In the genomic region with DNA sequence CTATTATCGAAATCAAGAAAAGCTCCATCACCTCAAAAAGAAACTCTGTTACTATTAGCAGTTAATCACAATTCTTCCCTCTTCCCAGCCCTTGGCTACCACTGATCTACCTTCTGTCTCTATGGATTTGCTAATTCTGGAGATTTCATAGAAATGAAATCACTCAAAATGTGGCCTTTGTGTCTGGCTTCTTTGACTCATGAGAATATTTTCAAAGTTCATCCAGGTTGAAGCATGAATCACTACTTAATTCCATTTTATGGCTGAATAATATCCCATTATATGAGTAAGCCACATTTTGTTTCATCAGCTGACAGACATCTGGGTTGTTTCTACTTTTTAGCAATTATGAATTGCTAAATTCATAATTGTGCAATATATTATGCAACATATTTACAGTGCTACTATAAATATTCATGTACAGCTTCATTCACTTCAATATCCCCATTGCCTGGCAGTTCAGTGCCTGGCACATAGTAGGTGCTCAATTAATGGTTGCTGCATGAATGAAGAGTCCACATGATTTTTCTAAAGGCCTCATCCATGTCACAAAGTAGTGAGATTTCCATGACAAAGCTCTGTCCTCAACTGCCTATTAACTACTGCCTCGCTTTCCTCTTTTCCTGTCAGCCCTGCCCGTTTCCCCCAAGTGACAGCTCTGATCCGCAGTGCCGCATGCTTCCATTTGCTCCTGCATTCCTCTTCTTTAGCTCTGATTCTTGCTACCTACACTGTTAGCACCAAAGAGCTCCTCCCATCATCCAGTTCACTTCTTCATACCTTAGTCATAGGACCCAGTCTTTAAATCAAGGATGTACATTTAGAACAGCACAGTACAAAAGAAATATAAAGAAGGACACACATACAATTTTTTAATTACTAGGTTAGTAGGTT, we compare ENCODE assay signal across 10 cellular contexts. TPM values are rescaled to one million over a fixed set of nuclear protein-coding genes. Genes with fewer than 3 reads are reported as not detected.
DNase-seq lines count a peak whose midpoint lies in the region; ATAC-seq and TF ChIP-seq lines count a peak whose summit lies in the region.
"Had no signal": no experiment of that assay in that cellular context is flagged by ENCODE, and none has a peak within 500 bp of the region (broad histone marks: within the 10 kb centered on the region; RNA-seq: fewer than 3 reads in every experiment).

No MANE protein-coding gene starts in this region.

- H3K4me3 ChIP-seq in ascending aorta (no peak overlapping the region), thoracic aorta (no peak overlapping the region), neural progenitor cell (no peak overlapping the region)

- H3K36me3 Mint-ChIP-seq in activated CD4-positive, alpha-beta memory T cell treated with anti-CD3 and anti-CD28 coated beads for 36 hours: peaks cover 34% of the 10 kb centered on the region
- peaks cover 48% of the 10 kb centered on the region for H3K36me3 Mint-ChIP-seq in activated CD4-positive, alpha-beta memory T cell treated with anti-CD3 and anti-CD28 coated beads, Interleukin-2, amount 10 ng/mL, durations not matched to agents 7 days and 5 days (ENCODE audit: low read depth)
- peaks cover 8% of the 10 kb centered on the region for H3K36me3 Mint-ChIP-seq in neural progenitor cell

- no peaks in the 10 kb centered on the region for H4K20me1 ChIP-seq in neural progenitor cell (ENCODE audit: low read depth)

- H3K9me3 ChIP-seq in ascending aorta: no peaks in the 10 kb centered on the region
- H3K9me3 ChIP-seq in thoracic aorta: no peaks in the 10 kb centered on the region
- H3K9me3 ChIP-seq in neural progenitor cell (ENCODE audit: low read depth): no peaks in the 10 kb centered on the region

- no peak for TF ChIP-seq CTCF in ascending aorta (IDR thresholded peaks at IDR 0.05)
- no peak for TF ChIP-seq CTCF in thoracic aorta (IDR thresholded peaks at IDR 0.05)
- TF ChIP-seq CTCF in neural progenitor cell (IDR thresholded peaks at IDR 0.05): no peak

- H3K27ac Mint-ChIP-seq in activated CD4-positive, alpha-beta memory T cell treated with anti-CD3 and anti-CD28 coated beads for 36 hours: peak overlapping the region; percentile 47
- no peak overlapping the region for H3K27ac Mint-ChIP-seq in activated CD4-positive, alpha-beta memory T cell treated with anti-CD3 and anti-CD28 coated beads, Interleukin-2, amount 10 ng/mL, durations not matched to agents 7 days and 5 days
- no peak overlapping the region for H3K27ac Mint-ChIP-seq in stimulated activated naive CD8-positive, alpha-beta T cell treated with anti-CD3 and anti-CD28 coated beads, Interleukin-15, amount 100 ng/mL, for 72 hours
- H3K27ac Mint-ChIP-seq in neural progenitor cell: no peak overlapping the region

- no peak for DNase-seq in activated CD4-positive, alpha-beta memory T cell treated with anti-CD3 and anti-CD28 coated beads for 36 hours
- no peak for DNase-seq in activated CD4-positive, alpha-beta memory T cell treated with anti-CD3 and anti-CD28 coated beads, Interleukin-2, amount 10 ng/mL, durations not matched to agents 7 days and 5 days
- DNase-seq in ascending aorta (ENCODE audit: low spot score in 2 of 2): no peak
- peak; percentile 96 for DNase-seq in iris pigment epithelial cell (ENCODE audit: low read depth)
- DNase-seq in thoracic aorta (ENCODE audit: low spot score): no peak
- no peak for DNase-seq in stimulated activated naive CD8-positive, alpha-beta T cell treated with anti-CD3 and anti-CD28 coated beads, Interleukin-15, amount 100 ng/mL, for 72 hours
- no peak for DNase-seq in SW480 (ENCODE audit: low spot score)
- no peak for DNase-seq in neural progenitor cell (ENCODE audit: low spot score)
- DNase-seq: midbrain had no signal

- peaks cover 6 to 37% of the 10 kb centered on the region in 2 donors for H3K36me3 ChIP-seq in ascending aorta
- no peaks in the 10 kb centered on the region for H3K36me3 ChIP-seq in thoracic aorta
- no peaks in the 10 kb centered on the region for H3K36me3 ChIP-seq in neural progenitor cell

- no peaks in the 10 kb centered on the region for H3K79me2 ChIP-seq in neural progenitor cell (ENCODE audit: low read depth)

- H3K27me3 ChIP-seq in ascending aorta: no peaks in the 10 kb centered on the region
- H3K27me3 ChIP-seq in thoracic aorta (replicated peaks; ENCODE audit: insufficient read depth): no peaks in the 10 kb centered on the region
- H3K27me3 ChIP-seq in neural progenitor cell: no peaks in the 10 kb centered on the region

- no peak overlapping the region for H3K4me3 Mint-ChIP-seq in activated CD4-positive, alpha-beta memory T cell treated with anti-CD3 and anti-CD28 coated beads for 36 hours
- no peak overlapping the region for H3K4me3 Mint-ChIP-seq in activated CD4-positive, alpha-beta memory T cell treated with anti-CD3 and anti-CD28 coated beads, Interleukin-2, amount 10 ng/mL, durations not matched to agents 7 days and 5 days
- no peak overlapping the region for H3K4me3 Mint-ChIP-seq in stimulated activated naive CD8-positive, alpha-beta T cell treated with anti-CD3 and anti-CD28 coated beads, Interleukin-15, amount 100 ng/mL, for 72 hours
- no peak overlapping the region for H3K4me3 Mint-ChIP-seq in neural progenitor cell

- POLR2A ChIA-PET in activated CD4-positive, alpha-beta memory T cell treated with anti-CD3 and anti-CD28 coated beads for 36 hours (lab: Charles Lee): no interaction called here
- POLR2A ChIA-PET in activated CD4-positive, alpha-beta memory T cell treated with anti-CD3 and anti-CD28 coated beads, Interleukin-2, amount 10 ng/mL, durations not matched to agents 7 days and 5 days (lab: Charles Lee): no interaction called here

- peak; percentile 89 for ATAC-seq in thoracic aorta (ENCODE audit: insufficient number of reproducible peaks, low FRiP score, low read depth)
- no peak for ATAC-seq in stimulated activated naive CD8-positive, alpha-beta T cell treated with anti-CD3 and anti-CD28 coated beads, Interleukin-15, amount 100 ng/mL, for 72 hours

- peaks cover 3% of the 10 kb centered on the region for H3K4me1 Mint-ChIP-seq in activated CD4-positive, alpha-beta memory T cell treated with anti-CD3 and anti-CD28 coated beads for 36 hours (ENCODE audit: low read depth)
- H3K4me1 Mint-ChIP-seq in activated CD4-positive, alpha-beta memory T cell treated with anti-CD3 and anti-CD28 coated beads, Interleukin-2, amount 10 ng/mL, durations not matched to agents 7 days and 5 days: no peaks in the 10 kb centered on the region
- no peaks in the 10 kb centered on the region for H3K4me1 Mint-ChIP-seq in stimulated activated naive CD8-positive, alpha-beta T cell treated with anti-CD3 and anti-CD28 coated beads, Interleukin-15, amount 100 ng/mL, for 72 hours
- H3K4me1 Mint-ChIP-seq in neural progenitor cell: peaks cover 3% of the 10 kb centered on the region

- H3K9me3 Mint-ChIP-seq in activated CD4-positive, alpha-beta memory T cell treated with anti-CD3 and anti-CD28 coated beads for 36 hours: no peaks in the 10 kb centered on the region
- H3K9me3 Mint-ChIP-seq in activated CD4-positive, alpha-beta memory T cell treated with anti-CD3 and anti-CD28 coated beads, Interleukin-2, amount 10 ng/mL, durations not matched to agents 7 days and 5 days: no peaks in the 10 kb centered on the region
- H3K9me3 Mint-ChIP-seq in stimulated activated naive CD8-positive, alpha-beta T cell treated with anti-CD3 and anti-CD28 coated beads, Interleukin-15, amount 100 ng/mL, for 72 hours: no peaks in the 10 kb centered on the region
- no peaks in the 10 kb centered on the region for H3K9me3 Mint-ChIP-seq in neural progenitor cell

- H3K27ac ChIP-seq in ascending aorta: peak overlapping the region; percentile 12 to 58
- no peak overlapping the region for H3K27ac ChIP-seq in thoracic aorta
- H3K27ac ChIP-seq in neural progenitor cell: no peak overlapping the region
- H3K27ac ChIP-seq: VCaP had no signal

- CTCF ChIA-PET in activated CD4-positive, alpha-beta memory T cell treated with anti-CD3 and anti-CD28 coated beads for 36 hours (lab: Charles Lee): interaction anchor here (1.4 to 1.6 kb wide), 3 partner anchors 23 to 167 kb away, joined by 3 to 9 read pairs (median 5); a partner anchor contains a TSS
- CTCF ChIA-PET in activated CD4-positive, alpha-beta memory T cell treated with anti-CD3 and anti-CD28 coated beads, Interleukin-2, amount 10 ng/mL, durations not matched to agents 7 days and 5 days (lab: Charles Lee): interaction anchor here (1.1 to 1.7 kb wide), 2 partner anchors 10 to 22 kb away, joined by 3 to 7 read pairs; no protein-coding TSS in a partner anchor

- no peak overlapping the region for H3K9ac ChIP-seq in neural progenitor cell

- H3K4me2 ChIP-seq in neural progenitor cell: no peak overlapping the region

- intact Hi-C loops in activated CD4-positive, alpha-beta memory T cell treated with anti-CD3 and anti-CD28 coated beads for 36 hours (cut with micrococcal nuclease): no loop called here
- intact Hi-C loops in ascending aorta (cut with DNase I): no loop called here

- no peak overlapping the region for H2AFZ ChIP-seq in neural progenitor cell (replicated peaks)

- H3K27me3 Mint-ChIP-seq in activated CD4-positive, alpha-beta memory T cell treated with anti-CD3 and anti-CD28 coated beads for 36 hours: no peaks in the 10 kb centered on the region
- no peaks in the 10 kb centered on the region for H3K27me3 Mint-ChIP-seq in activated CD4-positive, alpha-beta memory T cell treated with anti-CD3 and anti-CD28 coated beads, Interleukin-2, amount 10 ng/mL, durations not matched to agents 7 days and 5 days
- H3K27me3 Mint-ChIP-seq in stimulated activated naive CD8-positive, alpha-beta T cell treated with anti-CD3 and anti-CD28 coated beads, Interleukin-15, amount 100 ng/mL, for 72 hours: no peaks in the 10 kb centered on the region
- H3K27me3 Mint-ChIP-seq in neural progenitor cell (ENCODE audit: insufficient read depth, low read depth): no peaks in the 10 kb centered on the region

- H3K4me1 ChIP-seq in ascending aorta (peaks cover 0 to 4% of the 10 kb centered on the region in 2 donors), thoracic aorta (ENCODE audit: control insufficient read depth in 1 of 2, low read depth in 2 of 2) (peaks cover 5 to 8% of the 10 kb centered on the region in 2 donors), neural progenitor cell (peaks cover 15% of the 10 kb centered on the region)

- no peaks in the 10 kb centered on the region for H3F3A ChIP-seq in neural progenitor cell (ENCODE audit: low read depth)

RNA-seq across cellular contexts. Expression of a gene that starts 32.8 kb away (rescaled TPM):
- 10 to 100 TPM; 24.9 to 27.3 TPM for total RNA-seq in activated CD4-positive, alpha-beta memory T cell treated with anti-CD3 and anti-CD28 coated beads for 36 hours
- 10 to 100 TPM; 35.0 to 35.6 TPM for total RNA-seq in activated CD4-positive, alpha-beta memory T cell treated with anti-CD3 and anti-CD28 coated beads, Interleukin-2, amount 10 ng/mL, durations not matched to agents 7 days and 5 days
- total RNA-seq in ascending aorta (6.3 TPM), thoracic aorta (10 to 100 TPM; 11.0 to 21.7 TPM), neural progenitor cell (ENCODE audit: low replicate concordance) (17.2 and 21.0 TPM in 2 replicates)

Comparison
In these comparisons a context has a peak if more than half of its experiments do, and no peak if none do; other contexts are left out.
1. H3K27ac ChIP-seq: peak in ascending aorta (2 of 2); none in thoracic aorta (0 of 2) and neural progenitor cell (single experiment).